In the genomic region with DNA sequence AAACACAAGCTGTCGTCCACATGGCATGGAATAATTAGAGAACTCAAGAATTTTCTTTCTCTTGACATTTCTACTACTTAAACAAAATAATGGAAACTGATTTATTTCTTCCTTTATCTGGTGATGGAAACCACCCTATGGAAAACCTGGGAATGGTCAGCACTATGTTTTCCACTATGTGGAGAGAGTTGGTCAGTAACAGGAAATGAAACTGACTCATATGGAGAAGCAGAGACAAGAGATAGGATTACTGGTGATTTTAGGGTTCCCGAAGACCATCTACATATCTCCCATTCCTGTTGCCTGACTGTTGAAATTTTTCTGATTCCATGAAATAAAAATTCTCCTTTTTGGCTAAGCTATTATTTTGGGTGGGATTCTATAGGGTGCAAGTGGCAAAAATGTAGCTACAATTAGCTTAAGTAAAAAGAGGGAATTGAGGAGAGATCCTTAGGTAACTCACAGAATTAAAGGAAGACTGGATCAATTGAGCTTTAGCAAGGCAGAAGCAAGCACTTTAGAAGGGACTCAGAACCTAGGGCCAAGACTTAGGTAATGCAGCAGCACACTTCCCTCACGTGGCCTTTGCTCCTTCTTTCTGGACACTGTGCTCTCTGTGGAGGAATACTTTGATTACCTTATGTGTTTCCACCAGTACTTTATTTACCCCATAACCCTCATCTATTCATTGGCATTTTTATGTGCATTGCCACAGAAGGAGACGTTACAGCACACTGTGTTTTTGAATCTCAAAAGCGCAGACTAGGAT, we compare ENCODE assay signal across 20 cellular contexts.
A peak's percentile ranks its signal among the peaks of the same experiment; 100 is the strongest.
DNase-seq lines count a peak whose midpoint lies in the region; ATAC-seq, FAIRE-seq and TF ChIP-seq lines count a peak whose summit lies in the region.
"Had no signal": no experiment of that assay in that cellular context is flagged by ENCODE, and none has a peak within 500 bp of the region (broad histone marks: within the 10 kb centered on the region; RNA-seq: fewer than 3 reads in every experiment).

No MANE protein-coding gene starts in this region.

- DNase-seq in GM03348 (ENCODE audit: low spot score) (peak; percentile 58), RWPE2 (ENCODE audit: low spot score) (no peak), fibroblast of mammary gland (ENCODE audit: low read depth) (peak; percentile 57), osteocyte (ENCODE audit: extremely low spot score, unreplicated experiment) (no peak), SKM-1 (lab: John Stamatoyannopoulos, UW; ENCODE audit: unreplicated experiment) (no peak), kidney (no peak), GF-D8 (lab: John Stamatoyannopoulos, UW) (no peak)
- no peak for DNase-seq in T-helper 2 cell treated with Interferon-gamma antibody and Interleukin-4, amounts not matched to agents 5 μg/mL and 100 μg/mL, for 36 hours (ENCODE audit: low spot score)
- DNase-seq: activated CD4-positive, alpha-beta T cell treated with anti-CD3 and anti-CD28 coated beads, Interleukin-2, amount 50 U/mL, for 4 hours; DMS53; Karpas-422; NCI-H1436 treated with DMSO at 0.1 percent for 48 hours; NCI-H2227 treated with DMSO at 0.1 percent for 48 hours; SIG-M5; stimulated activated naive CD4-positive, alpha-beta T cell treated with Interleukin-2 at 50 U/mL for 16 hours; T1000 had no signal

- no peaks in the 10 kb centered on the region for H3K27me3 Mint-ChIP-seq in osteocyte (ENCODE audit: unreplicated experiment)
- peaks cover 2% of the 10 kb centered on the region for H3K27me3 Mint-ChIP-seq in T-helper 2 cell treated with Interferon-gamma antibody and Interleukin-4, amounts not matched to agents 5 μg/mL and 100 μg/mL, for 36 hours (ENCODE audit: low read depth)

- H3K4me3 Mint-ChIP-seq in osteocyte (ENCODE audit: unreplicated experiment), result no peak overlapping the region
- H3K4me3 Mint-ChIP-seq in T-helper 2 cell treated with Interferon-gamma antibody and Interleukin-4, amounts not matched to agents 5 μg/mL and 100 μg/mL, for 36 hours, result no peak overlapping the region

- FAIRE-seq in kidney (lab: Jason Lieb, UNC), result no peak
- FAIRE-seq: frontal cortex, urothelium cell line had no signal

- intact Hi-C loops in kidney (cut with DNase I), result no loop called here

- H3K9me3 ChIP-seq in RWPE2 (ENCODE audit: severe bottlenecking) (no peaks in the 10 kb centered on the region), kidney (ENCODE audit: control insufficient read depth in 1 of 2, low read length in 2 of 2) (no peaks in the 10 kb centered on the region)
- H3K9me3 ChIP-seq: BLaER1 treated with 17β-estradiol and CSF1 and Interleukin-3, amounts not matched to agents 10 nM and 100 nM; neutrophil had no signal

- H3K4me3 ChIP-seq in RWPE2 (ENCODE audit: severe bottlenecking), result no peak overlapping the region
- no peak overlapping the region for H3K4me3 ChIP-seq in fibroblast of mammary gland (ENCODE audit: control insufficient read depth, low read depth, low read length)
- H3K4me3 ChIP-seq in kidney (ENCODE audit: low read length in 2 of 2), result no peak overlapping the region
- H3K4me3 ChIP-seq: BLaER1 treated with 17β-estradiol and CSF1 and Interleukin-3, amounts not matched to agents 10 nM and 100 nM had no signal

- peaks cover 4% of the 10 kb centered on the region for H3K36me3 Mint-ChIP-seq in osteocyte (ENCODE audit: unreplicated experiment)
- no peaks in the 10 kb centered on the region for H3K36me3 Mint-ChIP-seq in T-helper 2 cell treated with Interferon-gamma antibody and Interleukin-4, amounts not matched to agents 5 μg/mL and 100 μg/mL, for 36 hours (ENCODE audit: low read depth)

- TF ChIP-seq CTCF in RWPE2 (IDR thresholded peaks at IDR 0.05; ENCODE audit: poor library complexity, severe bottlenecking) (no peak), fibroblast of mammary gland (conservative IDR thresholded peaks at IDR 0.05; ENCODE audit: control insufficient read depth, insufficient read depth, low read depth, low read length) (no peak), osteocyte (IDR thresholded peaks at IDR 0.05) (no peak), kidney (IDR thresholded peaks at IDR 0.05; ENCODE audit: borderline replicate concordance, extremely low read depth, insufficient read depth) (no peak)

- peak overlapping the region; percentile 86 for H3K27ac Mint-ChIP-seq in osteocyte (ENCODE audit: unreplicated experiment)
- H3K27ac Mint-ChIP-seq in T-helper 2 cell treated with Interferon-gamma antibody and Interleukin-4, amounts not matched to agents 5 μg/mL and 100 μg/mL, for 36 hours, result no peak overlapping the region

- H3K27ac ChIP-seq in RWPE2 (ENCODE audit: poor library complexity, severe bottlenecking) (no peak overlapping the region), kidney (ENCODE audit: low read depth in 2 of 2, low read length in 2 of 2) (no peak overlapping the region)
- H3K27ac ChIP-seq: BLaER1 treated with 17β-estradiol and CSF1 and Interleukin-3, amounts not matched to agents 10 nM and 100 nM; neutrophil had no signal

- H3K36me3 ChIP-seq in RWPE2 (ENCODE audit: low read depth) (no peaks in the 10 kb centered on the region), kidney (ENCODE audit: control insufficient read depth in 1 of 2, insufficient read depth in 2 of 2, low read length in 2 of 2) (no peaks in the 10 kb centered on the region)
- H3K36me3 ChIP-seq: BLaER1 treated with 17β-estradiol and CSF1 and Interleukin-3, amounts not matched to agents 10 nM and 100 nM; neutrophil had no signal

- no peaks in the 10 kb centered on the region for H3K27me3 ChIP-seq in RWPE2 (ENCODE audit: insufficient read depth, poor library complexity, severe bottlenecking)
- H3K27me3 ChIP-seq: BLaER1 treated with 17β-estradiol and CSF1 and Interleukin-3, amounts not matched to agents 10 nM and 100 nM; neutrophil had no signal

- H3K4me1 Mint-ChIP-seq in osteocyte (ENCODE audit: unreplicated experiment), result peaks cover 71% of the 10 kb centered on the region
- no peaks in the 10 kb centered on the region for H3K4me1 Mint-ChIP-seq in T-helper 2 cell treated with Interferon-gamma antibody and Interleukin-4, amounts not matched to agents 5 μg/mL and 100 μg/mL, for 36 hours (ENCODE audit: low read depth)

- peak; percentile 54; the same call in 1 of the 3 replicates for ATAC-seq in RWPE2 (ENCODE audit: low read depth)

- H3K4me1 ChIP-seq in RWPE2 (ENCODE audit: insufficient read depth, poor library complexity, severe bottlenecking) (no peaks in the 10 kb centered on the region), kidney (ENCODE audit: control insufficient read depth in 1 of 2, insufficient read depth in 1 of 2, low read depth in 1 of 2, low read length in 2 of 2) (no peaks in the 10 kb centered on the region)
- H3K4me1 ChIP-seq: BLaER1 treated with 17β-estradiol and CSF1 and Interleukin-3, amounts not matched to agents 10 nM and 100 nM had no signal

- H3K9me3 Mint-ChIP-seq in osteocyte (ENCODE audit: unreplicated experiment), result peaks cover 4% of the 10 kb centered on the region
- H3K9me3 Mint-ChIP-seq in T-helper 2 cell treated with Interferon-gamma antibody and Interleukin-4, amounts not matched to agents 5 μg/mL and 100 μg/mL, for 36 hours, result no peaks in the 10 kb centered on the region

- no peak overlapping the region for H3K9ac ChIP-seq in kidney (ENCODE audit: low read length in 2 of 2)
- H3K9ac ChIP-seq: BLaER1 treated with 17β-estradiol and CSF1 and Interleukin-3, amounts not matched to agents 10 nM and 100 nM had no signal

Comparison
In these comparisons a context has a peak if more than half of its experiments do, and no peak if none do; other contexts are left out.
1. DNase-seq: peak in GM03348 (single experiment) and fibroblast of mammary gland (single experiment); none in RWPE2 (single experiment), osteocyte (single experiment), SKM-1 (single experiment), kidney (single experiment), GF-D8 (single experiment) and T-helper 2 cell treated with Interferon-gamma antibody and Interleukin-4, amounts not matched to agents 5 μg/mL and 100 μg/mL, for 36 hours (single experiment).